ENCODE assay signal across 24 cellular contexts in the genomic region with DNA sequence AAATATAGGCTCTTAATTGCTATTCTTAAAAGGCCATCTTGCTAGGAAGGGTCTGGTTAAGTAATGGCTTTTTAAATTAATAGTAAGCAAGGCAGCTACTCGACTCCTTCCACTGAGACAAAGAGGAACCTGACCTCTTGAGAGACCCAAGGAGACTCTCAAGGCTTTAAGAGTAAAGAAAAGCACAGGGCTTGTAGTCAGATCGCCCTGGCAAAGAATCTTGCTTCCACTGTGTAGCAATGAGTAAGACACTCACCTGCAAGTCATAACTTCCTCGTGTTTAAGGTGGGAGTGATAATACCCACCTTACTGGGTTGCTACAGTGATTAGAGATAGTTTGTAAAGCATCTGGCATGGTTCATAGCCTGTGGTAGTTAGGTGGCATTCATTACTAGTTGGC.
"Had no signal": no experiment of that assay in that cellular context is flagged by ENCODE, and none has a peak within 500 bp of the region (broad histone marks: within the 10 kb centered on the region; RNA-seq: fewer than 3 reads in every experiment).

No MANE protein-coding gene starts in this region.

- H3K36me3 Mint-ChIP-seq: activated naive CD8-positive, alpha-beta T cell treated with anti-CD3 and anti-CD28 coated beads, Interleukin-2, amount 10 ng/mL, durations not matched to agents 7 days and 5 days; WTC11 had no signal

- DNase-seq: activated CD4-positive, alpha-beta T cell treated with anti-CD3 and anti-CD28 coated beads for 48 hours; activated CD4-positive, alpha-beta T cell treated with anti-CD3 and anti-CD28 coated beads, Interleukin-2, amount 50 U/mL, for 4 hours; activated CD4-positive, CD25-positive, alpha-beta regulatory T cell treated with anti-CD3 and anti-CD28 coated beads, Interleukin-2, amount 50 U/mL, for 72 hours; activated CD8-positive, alpha-beta memory T cell treated with anti-CD3 and anti-CD28 coated beads, Interleukin-2, amount 50 U/mL, for 48 hours; activated CD8-positive, alpha-beta T cell treated with anti-CD3 and anti-CD28 coated beads, Interleukin-2, amount 10 ng/mL, durations not matched to agents 7 days and 5 days; activated naive CD4-positive, alpha-beta T cell treated with anti-CD3 and anti-CD28 coated beads, Interleukin-2, amount 50 U/mL, for 16 hours; activated naive CD8-positive, alpha-beta T cell treated with anti-CD3 and anti-CD28 coated beads, Interleukin-2, amount 10 ng/mL, durations not matched to agents 7 days and 5 days; activated T-cell treated with anti-CD3 and anti-CD28 coated beads, Interleukin-2, amount 50 U/mL, for 1 hour; adrenal gland; anterior cingulate cortex; central memory CD4-positive, alpha-beta T cell; NCI-H1048; NCI-H2029; NCI-H2107; NCI-H446 treated with DMSO at 0.1 percent for 48 hours; NCI-H526 treated with DMSO at 0.1 percent for 48 hours; Right ventricle myocardium superior; SJCRH30; SK-N-SH; SW 1271 had no signal

- H3K4me3 ChIP-seq: adrenal gland, K562, Peyer's patch, SJCRH30 had no signal

- H3K4me3 Mint-ChIP-seq: activated CD8-positive, alpha-beta T cell treated with anti-CD3 and anti-CD28 coated beads, Interleukin-2, amount 10 ng/mL, durations not matched to agents 7 days and 5 days; activated naive CD8-positive, alpha-beta T cell treated with anti-CD3 and anti-CD28 coated beads, Interleukin-2, amount 10 ng/mL, durations not matched to agents 7 days and 5 days; WTC11 had no signal

- H3K27ac ChIP-seq: adrenal gland, Peyer's patch, RWPE1, SJCRH30 had no signal

- H3K27ac Mint-ChIP-seq: activated CD8-positive, alpha-beta T cell treated with anti-CD3 and anti-CD28 coated beads, Interleukin-2, amount 10 ng/mL, durations not matched to agents 7 days and 5 days; activated naive CD8-positive, alpha-beta T cell treated with anti-CD3 and anti-CD28 coated beads, Interleukin-2, amount 10 ng/mL, durations not matched to agents 7 days and 5 days; WTC11 had no signal

- H3K9me3 Mint-ChIP-seq: activated naive CD8-positive, alpha-beta T cell treated with anti-CD3 and anti-CD28 coated beads, Interleukin-2, amount 10 ng/mL, durations not matched to agents 7 days and 5 days; WTC11 had no signal
